23 cellular contexts compared by ENCODE assay signal in the genomic region with DNA sequence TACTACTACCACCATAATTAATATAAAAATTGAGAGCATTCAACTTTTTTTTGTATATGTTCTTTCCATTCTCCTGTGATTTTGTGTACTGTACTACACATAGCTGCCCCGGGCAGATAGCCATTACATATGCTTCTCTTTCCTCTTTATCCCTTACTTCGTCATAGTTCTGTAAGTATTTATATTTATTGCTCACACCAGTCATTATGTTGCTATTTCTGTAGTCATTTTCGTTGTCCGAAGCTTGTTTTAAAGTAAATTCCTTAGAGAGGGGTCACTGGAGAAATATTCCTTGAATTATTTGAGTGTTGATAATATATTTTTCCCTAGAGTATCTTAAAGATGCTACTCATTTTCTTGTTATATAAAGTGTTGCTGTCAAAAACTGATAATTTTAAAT.
"Had no signal": no experiment of that assay in that cellular context is flagged by ENCODE, and none has a peak within 500 bp of the region (broad histone marks: within the 10 kb centered on the region; RNA-seq: fewer than 3 reads in every experiment).

No MANE protein-coding gene starts in this region.

- H3K9me3 ChIP-seq: body of pancreas, colonic mucosa, esophagus squamous epithelium, gastroesophageal sphincter, left ventricle myocardium inferior, mucosa of descending colon, neutrophil, transverse colon, vagina had no signal

- DNase-seq: activated CD4-positive, alpha-beta T cell treated with anti-CD3 and anti-CD28 coated beads for 1 hour; activated CD4-positive, alpha-beta T cell treated with anti-CD3 and anti-CD28 coated beads, Interleukin-2, amount 50 U/mL, for 48 hours; activated CD8-positive, alpha-beta memory T cell treated with anti-CD3 and anti-CD28 coated beads, Interleukin-2, amount 10 ng/mL, durations not matched to agents 7 days and 5 days; activated naive CD4-positive, alpha-beta T cell treated with anti-CD3 and anti-CD28 coated beads, Interleukin-2, amount 10 ng/mL, durations not matched to agents 7 days and 5 days; activated T-cell treated with anti-CD3 and anti-CD28 coated beads, Interleukin-2, amount 50 U/mL, for 1 hour; body of pancreas; caudate nucleus; colonic mucosa; esophagus squamous epithelium; kidney; left ventricle myocardium inferior; mucosa of descending colon; natural killer cell; posterior cingulate gyrus; small intestine; stimulated activated CD4-positive, alpha-beta T cell treated with anti-CD3 and anti-CD28 coated beads, Interleukin-4, amount 100 ng/mL, for 24 hours; stimulated activated naive CD8-positive, alpha-beta T cell treated with anti-CD3 and anti-CD28 coated beads, Interleukin-15, Interleukin-2, amounts not matched to agents 100 U/mL and 50 U/mL, for 24 hours; transverse colon had no signal

- H3K27me3 ChIP-seq: body of pancreas, hepatocyte, transverse colon, vagina had no signal

- H3K4me3 ChIP-seq: body of pancreas, colonic mucosa, esophagus squamous epithelium, gastroesophageal sphincter, hepatocyte, left ventricle myocardium inferior, mucosa of descending colon, transverse colon, vagina had no signal

- H3K4me2 ChIP-seq: hepatocyte had no signal

- H3K27ac ChIP-seq: body of pancreas, colonic mucosa, esophagus squamous epithelium, gastroesophageal sphincter, hepatocyte, left ventricle myocardium inferior, neutrophil, transverse colon, vagina, VCaP had no signal

- H3K4me1 ChIP-seq: body of pancreas, colonic mucosa, gastroesophageal sphincter, left ventricle myocardium inferior, transverse colon, vagina had no signal

- H3K36me3 ChIP-seq: colonic mucosa, esophagus squamous epithelium, gastroesophageal sphincter, left ventricle myocardium inferior, neutrophil, transverse colon, vagina had no signal

- H2AFZ ChIP-seq: hepatocyte had no signal

- H3K79me2 ChIP-seq: hepatocyte had no signal

- ATAC-seq: activated CD8-positive, alpha-beta memory T cell treated with anti-CD3 and anti-CD28 coated beads, Interleukin-2, amount 10 ng/mL, durations not matched to agents 7 days and 5 days; body of pancreas; gastroesophageal sphincter; mucosa of descending colon; natural killer cell; stimulated activated naive CD8-positive, alpha-beta T cell treated with anti-CD3 and anti-CD28 coated beads, Interleukin-15, Interleukin-2, amounts not matched to agents 100 U/mL and 50 U/mL, for 24 hours had no signal
